Comparison of ENCODE assay signal across 39 cellular contexts in genomic region chr1:64013395-64013794, GRCh38.
"Had no signal": no experiment of that assay in that cellular context is flagged by ENCODE, and none has a peak within 500 bp of the region (broad histone marks: within the 10 kb centered on the region; RNA-seq: fewer than 3 reads in every experiment).

No MANE protein-coding gene starts in this region.

- H3K9me3 ChIP-seq: adrenal gland, MG63, Peyer's patch, SJSA1, SK-N-SH had no signal

- FAIRE-seq: bronchial epithelial cell, TTC549 had no signal

- H3K27me3 Mint-ChIP-seq: activated CD4-positive, alpha-beta memory T cell treated with anti-CD3 and anti-CD28 coated beads for 36 hours had no signal

- H3K27ac ChIP-seq: adrenal gland, Peyer's patch, SJSA1 had no signal

- H3K36me3 ChIP-seq: adrenal gland, MG63, Peyer's patch, SJSA1 had no signal

- H3K4me1 ChIP-seq: adrenal gland, Peyer's patch, SJSA1 had no signal

- H3K27me3 ChIP-seq: adrenal gland, MG63, Peyer's patch, SJSA1 had no signal

- H3K4me3 Mint-ChIP-seq: activated CD4-positive, alpha-beta memory T cell treated with anti-CD3 and anti-CD28 coated beads for 36 hours; activated naive CD4-positive, alpha-beta T cell treated with anti-CD3 and anti-CD28 coated beads for 36 hours; activated T-cell treated with anti-CD3 and anti-CD28 coated beads, Interleukin-2, amount 50 U/mL, for 4 hours; activated T-helper 1 cell treated with anti-CD3 and anti-CD28 coated beads, Interleukin-12 subunit alpha, Interleukin-12 subunit beta, Interleukin-2, Interleukin-4 antibody, amounts not matched to agents 30 ng/mL and 10 ng/mL and 1 ng/mL, durations not matched to agents 14 hours and 24 hours and 36 hours; brain; T-helper 1 cell treated with Interleukin-12 subunit alpha and Interleukin-12 subunit beta and Interleukin-4 antibody, amounts not matched to agents 30 μg/mL and 1 μg/mL, for 36 hours; T-helper 2 cell treated with Interferon-gamma antibody and Interleukin-4, amounts not matched to agents 5 μg/mL and 100 μg/mL, for 36 hours had no signal

- H3K36me3 Mint-ChIP-seq: activated CD4-positive, alpha-beta memory T cell treated with anti-CD3 and anti-CD28 coated beads for 36 hours; activated naive CD4-positive, alpha-beta T cell treated with anti-CD3 and anti-CD28 coated beads, Interleukin-2, amount 50 U/mL, for 72 hours; brain had no signal

- H3K4me2 ChIP-seq: SK-N-SH had no signal

- H3K9ac ChIP-seq: SK-N-SH had no signal

- H3K27ac Mint-ChIP-seq: activated CD4-positive, alpha-beta memory T cell treated with anti-CD3 and anti-CD28 coated beads for 36 hours; activated naive CD4-positive, alpha-beta T cell treated with anti-CD3 and anti-CD28 coated beads for 36 hours; activated naive CD4-positive, alpha-beta T cell treated with anti-CD3 and anti-CD28 coated beads, Interleukin-2, amount 50 U/mL, for 72 hours; activated T-helper 1 cell treated with anti-CD3 and anti-CD28 coated beads, Interleukin-12 subunit alpha, Interleukin-12 subunit beta, Interleukin-2, Interleukin-4 antibody, amounts not matched to agents 30 ng/mL and 10 ng/mL and 1 ng/mL, durations not matched to agents 14 hours and 24 hours and 36 hours; brain; T-helper 1 cell treated with Interleukin-12 subunit alpha and Interleukin-12 subunit beta and Interleukin-4 antibody, amounts not matched to agents 30 μg/mL and 1 μg/mL, for 36 hours; T-helper 2 cell treated with Interferon-gamma antibody and Interleukin-4, amounts not matched to agents 5 μg/mL and 100 μg/mL, for 36 hours had no signal

- H3K9me3 Mint-ChIP-seq: activated CD4-positive, alpha-beta memory T cell treated with anti-CD3 and anti-CD28 coated beads for 36 hours; activated naive CD4-positive, alpha-beta T cell treated with anti-CD3 and anti-CD28 coated beads for 36 hours; activated T-cell treated with anti-CD3 and anti-CD28 coated beads, Interleukin-2, amount 50 U/mL, for 4 hours; activated T-helper 1 cell treated with anti-CD3 and anti-CD28 coated beads, Interleukin-12 subunit alpha, Interleukin-12 subunit beta, Interleukin-2, Interleukin-4 antibody, amounts not matched to agents 30 ng/mL and 10 ng/mL and 1 ng/mL, durations not matched to agents 14 hours and 24 hours and 36 hours; brain; T-helper 1 cell treated with Interleukin-12 subunit alpha and Interleukin-12 subunit beta and Interleukin-4 antibody, amounts not matched to agents 30 μg/mL and 1 μg/mL, for 36 hours; T-helper 2 cell treated with Interferon-gamma antibody and Interleukin-4, amounts not matched to agents 5 μg/mL and 100 μg/mL, for 36 hours had no signal

- DNase-seq: activated CD4-positive, alpha-beta memory T cell treated with anti-CD3 and anti-CD28 coated beads for 36 hours; activated CD4-positive, alpha-beta T cell treated with anti-CD3 and anti-CD28 coated beads for 4 hours; activated CD4-positive, alpha-beta T cell treated with anti-CD3 and anti-CD28 coated beads, Interleukin-2, amount 50 U/mL, for 1 hour; activated CD4-positive, CD25-positive, alpha-beta regulatory T cell treated with anti-CD3 and anti-CD28 coated beads, Interleukin-2, amount 50 U/mL, for 72 hours; activated CD8-positive, alpha-beta memory T cell treated with anti-CD3 and anti-CD28 coated beads, Interleukin-2, amount 50 U/mL, for 4 hours; activated gamma-delta T cell treated with Interleukin-2 at 50 U/mL for 16 hours; activated naive CD4-positive, alpha-beta T cell treated with anti-CD3 and anti-CD28 coated beads for 36 hours; activated T-cell treated with anti-CD3 and anti-CD28 coated beads for 4 hours; activated T-cell treated with anti-CD3 and anti-CD28 coated beads, Interleukin-2, amount 50 U/mL, for 4 hours; adrenal gland; anterior cingulate cortex; caudate nucleus; cerebellar nuclear complex; Kasumi-1; MG63; NCI-H1048; NCI-H1105 treated with DMSO at 0.1 percent for 48 hours; NCI-H1436; NCI-H1694; NCI-H1930; NCI-H2081 treated with DMSO at 0.1 percent for 48 hours; NCI-H226; NCI-H446 treated with DMSO at 0.1 percent for 48 hours; NCI-H526; NCI-H748 treated with DMSO at 0.1 percent for 48 hours; NK-92 treated with Interleukin-12 subunit alpha and Interleukin-12 subunit beta, amount 100 ng/mL, for 24 hours; PC-3; Peyer's patch; RPMI8226; SHP77 treated with DMSO at 0.1 percent for 48 hours; SK-N-SH had no signal

- H3K4me3 ChIP-seq: adrenal gland, MG63, Peyer's patch, SJSA1 had no signal
